1 cellular context compared by ENCODE assay signal in genomic region chr4:44678094-44679023, GRCh38.
TF ChIP-seq lines count a peak whose summit lies in the region.

Gene GUF1, plus strand, starts transcription at chr4:44678420. Its CDS starts 203 bp downstream, at chr4:44678623.

TF ChIP-seq in A549, 52 proteins besides CTCF, POLR2A, EP300 and RAD21 (continued from another document):
- TF ChIP-seq BCL3 (IDR thresholded peaks at IDR 0.05): peak; percentile 60; the same call in 1 of the 3 replicates
- TF ChIP-seq ZC3H11A (IDR thresholded peaks at IDR 0.05): no peak
- no peak for TF ChIP-seq CBX8 (IDR thresholded peaks at IDR 0.05)
- no peak for TF ChIP-seq CBX2 (IDR thresholded peaks at IDR 0.05; ENCODE audit: borderline replicate concordance, low read depth)
- TF ChIP-seq ESRRA (IDR thresholded peaks at IDR 0.05; ENCODE audit: borderline replicate concordance, low read length): no peak
- no peak for TF ChIP-seq FOSB (CRISPR knock-in tag; IDR thresholded peaks at IDR 0.05)
- no peak for TF ChIP-seq PBX3 (IDR thresholded peaks at IDR 0.05)
- TF ChIP-seq GATA3 (IDR thresholded peaks at IDR 0.05; ENCODE audit: borderline replicate concordance): no peak
- no peak for TF ChIP-seq MAZ (IDR thresholded peaks at IDR 0.05; ENCODE audit: borderline replicate concordance, low read depth, low read length)
- TF ChIP-seq SMC3 (IDR thresholded peaks at IDR 0.05): no peak
- TF ChIP-seq BHLHE40 (IDR thresholded peaks at IDR 0.05; ENCODE audit: low read depth, low read length): peak; percentile 30; the same call in 1 of the 2 replicates
- TF ChIP-seq RFX5 (IDR thresholded peaks at IDR 0.05): no peak
- TF ChIP-seq RNF2 (IDR thresholded peaks at IDR 0.05; ENCODE audit: borderline replicate concordance, low read depth): no peak
- no peak for TF ChIP-seq HDAC2 (IDR thresholded peaks at IDR 0.05)
- peak; percentile 90 for TF ChIP-seq USF2 (IDR thresholded peaks at IDR 0.05)
- no peak for TF ChIP-seq ZSCAN20 (CRISPR knock-in tag; IDR thresholded peaks at IDR 0.05)
- no peak for TF ChIP-seq JUNB (IDR thresholded peaks at IDR 0.05)
- TF ChIP-seq CHD2 (IDR thresholded peaks at IDR 0.05; ENCODE audit: low read length, partially characterized antibody): no peak
- no peak for TF ChIP-seq MAFK (IDR thresholded peaks at IDR 0.05; ENCODE audit: partially characterized antibody)
- no peak for TF ChIP-seq CHD4 (IDR thresholded peaks at IDR 0.05; ENCODE audit: borderline replicate concordance)
- no peak for TF ChIP-seq HOXB13 (CRISPR knock-in tag; IDR thresholded peaks at IDR 0.05; ENCODE audit: low read depth)
- no peak for TF ChIP-seq E2F6 (IDR thresholded peaks at IDR 0.05; ENCODE audit: borderline replicate concordance, low read depth)
- no peak for TF ChIP-seq HMGXB4 (CRISPR knock-in tag; IDR thresholded peaks at IDR 0.05; ENCODE audit: borderline replicate concordance)
